1 cellular context compared by ENCODE assay signal in the genomic region with DNA sequence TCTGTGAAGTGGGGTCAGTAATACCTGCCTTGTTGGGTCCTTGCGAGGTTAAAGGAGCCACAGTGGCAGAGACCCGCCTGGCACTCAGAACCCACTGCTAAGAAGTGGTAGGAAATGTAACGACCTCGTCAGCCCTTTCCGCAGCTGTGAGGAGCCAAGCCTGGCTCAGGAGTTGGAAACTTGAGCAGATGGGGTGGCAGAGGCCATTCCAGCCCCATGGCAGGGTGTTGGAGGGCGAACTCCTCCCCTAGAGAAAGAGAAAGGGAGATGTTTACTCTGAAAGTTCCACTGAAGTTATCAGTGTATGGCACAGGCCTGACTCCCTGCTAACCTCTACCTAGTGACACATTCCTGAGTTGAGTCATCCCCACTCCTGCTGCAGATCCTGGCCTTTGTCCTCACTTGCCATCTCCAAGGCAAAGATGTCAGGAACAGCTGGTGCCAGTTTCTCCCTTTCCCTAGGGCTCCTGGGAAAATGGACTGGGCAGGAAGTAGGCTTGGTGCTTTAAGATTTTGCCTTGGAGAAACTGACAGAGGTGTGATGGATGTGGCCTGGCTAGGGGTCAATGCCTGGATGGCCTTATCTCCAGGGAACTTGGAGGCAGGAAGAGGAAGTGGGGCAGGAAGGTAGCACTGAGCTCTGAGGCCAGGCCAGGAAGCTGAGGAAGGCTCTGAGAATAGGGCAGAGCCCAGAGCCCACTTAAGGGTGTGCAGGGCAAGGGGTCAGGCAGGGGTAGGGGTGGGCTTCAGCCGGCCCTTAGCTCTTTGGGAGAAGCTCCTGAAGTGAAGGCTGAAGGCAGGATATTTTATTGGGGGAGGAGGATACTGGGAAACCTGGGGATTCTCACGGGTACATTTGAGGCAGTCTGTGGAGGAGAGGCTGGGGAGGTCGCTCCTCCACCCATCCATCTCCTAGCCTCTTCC.
TF ChIP-seq lines count a peak whose summit lies in the region.

No MANE protein-coding gene starts in this region.

TF ChIP-seq in WTC11, 78 proteins besides CTCF, POLR2A, EP300 and RAD21 (continued from another document):
- TF ChIP-seq USF2 (CRISPR knock-in tag; IDR thresholded peaks at IDR 0.05), result no peak
- peak; percentile 84 for TF ChIP-seq GABPB1 (CRISPR knock-in tag; IDR thresholded peaks at IDR 0.05)
TF ChIP-seq in WTC11: peak in this region for 2.
